9 cellular contexts compared by ENCODE assay signal in genomic region chr12:50024804-50025186, GRCh38. TPM values are rescaled to one million over a fixed set of nuclear protein-coding genes. Genes with fewer than 3 reads are reported as not detected.
DNase-seq lines count a peak whose midpoint lies in the region; ATAC-seq lines count a peak whose summit lies in the region.
"Had no signal": no experiment of that assay in that cellular context is flagged by ENCODE, and none has a peak within 500 bp of the region (broad histone marks: within the 10 kb centered on the region; RNA-seq: fewer than 3 reads in every experiment).

No MANE protein-coding gene starts in this region.

- 4% methylated on average over 16 of the region's 16 CpGs for WGBS in thymus

- no peaks in the 10 kb centered on the region for H3K27me3 ChIP-seq in thymus (ENCODE audit: control insufficient read depth, insufficient read depth)

- peaks cover 3% of the 10 kb centered on the region for H3K4me1 ChIP-seq in thymus (ENCODE audit: control insufficient read depth, insufficient read depth, low read length)

- no peaks in the 10 kb centered on the region for H3K9me3 Mint-ChIP-seq in activated naive CD8-positive, alpha-beta T cell treated with anti-CD3 and anti-CD28 coated beads for 36 hours

- H3K4me3 Mint-ChIP-seq in activated naive CD8-positive, alpha-beta T cell treated with anti-CD3 and anti-CD28 coated beads for 36 hours, result peak overlapping the region; percentile 99

- H3K27ac ChIP-seq in thymus (ENCODE audit: low read depth), result peak overlapping the region; percentile 71

- intact Hi-C loops in left colon (cut with DNase I, micrococcal nuclease), result no loop called here

- ATAC-seq in HG03460 (IDR thresholded peaks at IDR 0.05; ENCODE audit: unreplicated experiment), result peak; percentile 13
- peak; percentile 32 for ATAC-seq in left colon

- H3K9me3 ChIP-seq in thymus (ENCODE audit: control insufficient read depth), result no peaks in the 10 kb centered on the region

- no peaks in the 10 kb centered on the region for H3K27me3 Mint-ChIP-seq in activated naive CD8-positive, alpha-beta T cell treated with anti-CD3 and anti-CD28 coated beads for 36 hours

- H3K4me1 Mint-ChIP-seq in activated naive CD8-positive, alpha-beta T cell treated with anti-CD3 and anti-CD28 coated beads for 36 hours, result peaks cover 6% of the 10 kb centered on the region

- peak overlapping the region; percentile 72 for H3K4me3 ChIP-seq in thymus (ENCODE audit: low read length)

- no peaks in the 10 kb centered on the region for H3K36me3 ChIP-seq in thymus (ENCODE audit: control insufficient read depth, insufficient read depth)

- peaks cover 21% of the 10 kb centered on the region for H3K36me3 Mint-ChIP-seq in activated naive CD8-positive, alpha-beta T cell treated with anti-CD3 and anti-CD28 coated beads for 36 hours

- peak overlapping the region; percentile 94 for H3K27ac Mint-ChIP-seq in activated naive CD8-positive, alpha-beta T cell treated with anti-CD3 and anti-CD28 coated beads for 36 hours

- peak; percentile 27 for DNase-seq in stimulated activated CD4-positive, alpha-beta T cell treated with anti-CD3 and anti-CD28 coated beads, Interleukin-15, amount 100 ng/mL, for 24 hours
- DNase-seq in stimulated activated CD4-positive, alpha-beta T cell treated with anti-CD3 and anti-CD28 coated beads, Interleukin-1b, Interleukin-23, amount 100 ng/mL, for 48 hours, result no peak
- DNase-seq in activated naive CD8-positive, alpha-beta T cell treated with anti-CD3 and anti-CD28 coated beads for 36 hours, result no peak
- DNase-seq in left colon (no peak), T1000 (lab: John Stamatoyannopoulos, UW) (no peak)
- DNase-seq in activated CD4-positive, alpha-beta T cell treated with anti-CD3 and anti-CD28 coated beads, Interleukin-2, amount 50 U/mL, for 1 hour, result no peak

RNA-seq across cellular contexts. Expression of gene RACGAP1, which starts 0.5 kb away (rescaled TPM):
- total RNA-seq in activated naive CD8-positive, alpha-beta T cell treated with anti-CD3 and anti-CD28 coated beads for 36 hours, result 100 to 1,000 TPM; 111 to 119 TPM
- total RNA-seq in left colon, result 10 to 100 TPM; 20.0 to 25.4 TPM
- polyA plus RNA-seq in thymus, result 9.2 TPM

RNA-seq across cellular contexts. Expression of gene ASIC1, which starts 32.6 kb away (rescaled TPM):
- 10 to 100 TPM; 10.8 TPM for total RNA-seq in activated naive CD8-positive, alpha-beta T cell treated with anti-CD3 and anti-CD28 coated beads for 36 hours
- 1 to 10 TPM in 1 of 2 donors, under 1 TPM in 1; 0.55 to 1.9 TPM for total RNA-seq in left colon
- 3.6 TPM for polyA plus RNA-seq in thymus

RNA-seq across cellular contexts. Expression of gene AQP6, which starts 52.0 kb away (rescaled TPM):
- total RNA-seq in activated naive CD8-positive, alpha-beta T cell treated with anti-CD3 and anti-CD28 coated beads for 36 hours, result not detected
- total RNA-seq in left colon, result not detected
- under 0.01 TPM for polyA plus RNA-seq in thymus
- total RNA-seq: myocyte had no signal

Comparison
In these comparisons a context has a peak if more than half of its experiments do, and no peak if none do; other contexts are left out.
1. RNA of gene RACGAP1, which starts 0.5 kb away (total RNA-seq): 111 to 119 TPM in activated naive CD8-positive, alpha-beta T cell treated with anti-CD3 and anti-CD28 coated beads for 36 hours; 20.0 to 25.4 TPM in left colon; every median in the first group is over 4 times any median in the second.
2. RNA of gene ASIC1, which starts 32.6 kb away (total RNA-seq): 10.8 TPM in activated naive CD8-positive, alpha-beta T cell treated with anti-CD3 and anti-CD28 coated beads for 36 hours; 0.55 to 1.9 TPM in left colon; every median in the first group is over 4 times any median in the second.